Comparison of ENCODE assay signal across 25 cellular contexts in the genomic region with DNA sequence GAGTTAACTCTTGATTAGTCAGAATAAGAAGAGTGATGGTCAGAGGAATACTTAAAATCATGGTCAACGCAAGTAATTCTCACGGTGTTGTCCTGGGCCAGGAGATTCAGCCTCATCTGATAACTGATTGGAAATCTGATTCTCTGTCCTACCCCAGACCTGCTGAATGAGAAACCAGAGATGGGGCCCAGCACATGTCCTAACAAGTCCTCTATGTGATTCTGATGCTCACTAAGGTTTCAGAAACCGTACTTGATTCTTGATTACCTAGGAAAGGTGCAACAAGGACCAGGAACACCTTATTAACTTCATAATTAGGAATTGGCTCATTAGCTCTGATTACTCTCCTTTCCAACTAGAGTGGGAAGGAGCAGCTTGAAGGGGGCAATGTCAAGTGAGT. TPM values are rescaled to one million over a fixed set of nuclear protein-coding genes. Genes with fewer than 3 reads are reported as not detected.
DNase-seq lines count a peak whose midpoint lies in the region; ATAC-seq, FAIRE-seq and TF ChIP-seq lines count a peak whose summit lies in the region.
"Had no signal": no experiment of that assay in that cellular context is flagged by ENCODE, and none has a peak within 500 bp of the region (broad histone marks: within the 10 kb centered on the region; RNA-seq: fewer than 3 reads in every experiment).

No MANE protein-coding gene starts in this region.

- WGBS in GM12878 (ENCODE audit: insufficient coverage, insufficient replicate concordance, low lambda C conversion rate, missing lambda C conversion rate), result 86% methylated on average over 3 of the region's 3 CpGs
- WGBS in mesenchymal stem cell, result 92% methylated on average over 3 of the region's 3 CpGs

- in situ Hi-C loops in GM12878 (cut with MboI), result no loop called here

- POLR2A ChIA-PET in GM12878 (lab: Charles Lee), result no interaction called here

- no peaks in the 10 kb centered on the region for H3K79me2 ChIP-seq in GM12878 (ENCODE audit: control insufficient read depth, insufficient read depth, low read length)

- ATAC-seq in activated naive CD4-positive, alpha-beta T cell treated with anti-CD3 and anti-CD28 coated beads, Interleukin-2, amount 50 U/mL, for 72 hours, result no peak
- no peak for ATAC-seq in GM12878
- ATAC-seq: natural killer cell treated with Interleukin-12 subunit alpha and Interleukin-12 subunit beta and Interleukin-15 and Interleukin-18, amount 100 ng/mL, for 72 hours; SK-N-SH treated with all-trans-retinoic acid at 6 μM for 48 hours had no signal

- no peak for FAIRE-seq in GM12878 (lab: Jason Lieb, UNC)
- FAIRE-seq: astrocyte, G401.6 had no signal

- H3K9ac ChIP-seq in GM12878 (ENCODE audit: control insufficient read depth, insufficient read depth, low read length), result no peak overlapping the region
- peak overlapping the region; percentile 21 for H3K9ac ChIP-seq in mesenchymal stem cell (ENCODE audit: low read length)
- H3K9ac ChIP-seq: BLaER1 had no signal

- intact Hi-C loops in GM12878 (cut with micrococcal nuclease; ENCODE audit: unreplicated experiment), result loop anchor here (5.0 kb wide), 2 partner anchors 33 to 83 kb away; no protein-coding TSS in a partner anchor

- H2AFZ ChIP-seq in GM12878 (ENCODE audit: control insufficient read depth, low read depth, low read length), result no peak overlapping the region
- no peak overlapping the region for H2AFZ ChIP-seq in mesenchymal stem cell (ENCODE audit: low read depth, low read length)

- no peaks in the 10 kb centered on the region for H3K9me3 Mint-ChIP-seq in activated naive CD4-positive, alpha-beta T cell treated with anti-CD3 and anti-CD28 coated beads, Interleukin-2, amount 50 U/mL, for 72 hours
- no peaks in the 10 kb centered on the region for H3K9me3 Mint-ChIP-seq in type B pancreatic cell
- H3K9me3 Mint-ChIP-seq: activated naive CD8-positive, alpha-beta T cell treated with anti-CD3 and anti-CD28 coated beads, Interleukin-2, amount 10 ng/mL, durations not matched to agents 7 days and 5 days; natural killer cell treated with Interleukin-12 subunit alpha and Interleukin-12 subunit beta and Interleukin-15 and Interleukin-18, amount 100 ng/mL, for 72 hours had no signal

- no peak for TF ChIP-seq EP300 in GM12878 (IDR thresholded peaks at IDR 0.05; ENCODE audit: borderline replicate concordance in 1 of 2, control insufficient read depth in 1 of 2, low read depth in 2 of 2, low read length in 2 of 2)

- H3K79me1 ChIP-seq in mesenchymal stem cell (replicated peaks; ENCODE audit: low read length, poor library complexity, severe bottlenecking), result peaks cover 25% of the 10 kb centered on the region

- no peak for TF ChIP-seq POLR2A in GM12878 (IDR thresholded peaks at IDR 0.05; ENCODE audit: low read depth, low read length)

- peak overlapping the region; percentile 44 to 60 for H3K27ac Mint-ChIP-seq in activated naive CD4-positive, alpha-beta T cell treated with anti-CD3 and anti-CD28 coated beads, Interleukin-2, amount 50 U/mL, for 72 hours
- peak overlapping the region; percentile 34 for H3K27ac Mint-ChIP-seq in type B pancreatic cell
- H3K27ac Mint-ChIP-seq: activated naive CD8-positive, alpha-beta T cell treated with anti-CD3 and anti-CD28 coated beads, Interleukin-2, amount 10 ng/mL, durations not matched to agents 7 days and 5 days; natural killer cell treated with Interleukin-12 subunit alpha and Interleukin-12 subunit beta and Interleukin-15 and Interleukin-18, amount 100 ng/mL, for 72 hours had no signal

- TF ChIP-seq CTCF in GM12878 (IDR thresholded peaks at IDR 0.05 in 2 of 3, conservative IDR thresholded peaks at IDR 0.05 in 1 of 3; ENCODE audit: control insufficient read depth in 2 of 3, extremely low read depth in 1 of 3, insufficient read depth in 1 of 3, low read depth in 3 of 3, low read length in 3 of 3) (no peak), type B pancreatic cell (conservative IDR thresholded peaks at IDR 0.05) (no peak)

- peaks cover 3 to 13% of the 10 kb centered on the region in 2 experiments; a peak in 3 of 4 replicates for H3K36me3 ChIP-seq in GM12878 (ENCODE audit: control insufficient read depth in 2 of 2, insufficient read depth in 2 of 2, low read length in 1 of 2)
- H3K36me3 ChIP-seq in mesenchymal stem cell (ENCODE audit: control insufficient read depth in 1 of 2, insufficient read depth in 2 of 2, low read depth in 1 of 2, low read length in 2 of 2), result peaks cover 14 to 28% of the 10 kb centered on the region in 2 experiments
- H3K36me3 ChIP-seq in MG63, result peaks cover 8% of the 10 kb centered on the region

- no peak overlapping the region for H2BK15ac ChIP-seq in mesenchymal stem cell (ENCODE audit: low read depth, poor library complexity, severe bottlenecking)

- H3K27ac ChIP-seq in GM12878 (ENCODE audit: control insufficient read depth, insufficient read depth) (0 out of 2 replicates have a peak overlapping the region, but pooled peaks have one; percentile 13), mesenchymal stem cell (ENCODE audit: low read length, poor library complexity, severe bottlenecking) (no peak overlapping the region)
- H3K27ac ChIP-seq: BLaER1, left lung had no signal

- no peak overlapping the region for H4K91ac ChIP-seq in mesenchymal stem cell (ENCODE audit: low read length)

- CTCF ChIA-PET in GM12878 (lab: Yijun Ruan, JAX), result interaction anchor here (0.6 to 3.4 kb wide), 6 partner anchors 19 to 338 kb away, joined by 3 to 11 read pairs (median 4); no protein-coding TSS in a partner anchor

- H3K27me3 ChIP-seq in GM12878 (replicated peaks in 1 of 2; ENCODE audit: control insufficient read depth in 2 of 2, insufficient read depth in 2 of 2, low read length in 1 of 2), result no peaks in the 10 kb centered on the region
- no peaks in the 10 kb centered on the region for H3K27me3 ChIP-seq in mesenchymal stem cell (ENCODE audit: control insufficient read depth in 1 of 2, insufficient read depth in 1 of 2, low read length in 2 of 2)
- H3K27me3 ChIP-seq in MG63, result no peaks in the 10 kb centered on the region
- H3K27me3 ChIP-seq: BLaER1, left lung, stomach, tibial nerve had no signal

- SMC1A ChIA-PET in GM12878 (lab: Charles Lee; ENCODE audit: uncharacterized antibody, unreplicated experiment), result interaction anchor here (1.0 to 3.0 kb wide), 6 partner anchors 19 to 196 kb away, joined by 3 to 7 read pairs (median 4); no protein-coding TSS in a partner anchor

- no peaks in the 10 kb centered on the region for H3K27me3 Mint-ChIP-seq in type B pancreatic cell
- H3K27me3 Mint-ChIP-seq: activated naive CD8-positive, alpha-beta T cell treated with anti-CD3 and anti-CD28 coated beads, Interleukin-2, amount 10 ng/mL, durations not matched to agents 7 days and 5 days; natural killer cell treated with Interleukin-12 subunit alpha and Interleukin-12 subunit beta and Interleukin-15 and Interleukin-18, amount 100 ng/mL, for 72 hours had no signal

- TF ChIP-seq RAD21 in GM12878 (IDR thresholded peaks at IDR 0.05; ENCODE audit: insufficient read depth, low read depth, low read length), result no peak

- no peak overlapping the region for H3K4ac ChIP-seq in mesenchymal stem cell (ENCODE audit: low read depth in 1 of 2, low read length in 2 of 2)

- RAD21 ChIA-PET in GM12878 (lab: Charles Lee; ENCODE audit: unreplicated experiment), result interaction anchor here (2.1 kb wide), 1 partner anchor 194 kb away, joined by 8 read pairs; no protein-coding TSS in a partner anchor

- BruUV-seq in GM12878 (replicated peaks; lab: Mats Ljungman, UMichigan), result no TSS peak

- H3K23ac ChIP-seq in mesenchymal stem cell (ENCODE audit: low read length in 2 of 2), result no peak overlapping the region

- H3K18ac ChIP-seq in mesenchymal stem cell (ENCODE audit: low read depth in 1 of 2, low read length in 2 of 2), result no peak overlapping the region

- no peak overlapping the region for H2BK120ac ChIP-seq in mesenchymal stem cell (ENCODE audit: low read depth, low read length)

- H3K4me2 ChIP-seq in GM12878 (ENCODE audit: control insufficient read depth, insufficient read depth) (no peak overlapping the region), mesenchymal stem cell (ENCODE audit: low read length, poor library complexity, severe bottlenecking) (no peak overlapping the region)
- H3K4me2 ChIP-seq: BLaER1 had no signal

- no peak overlapping the region for H2BK12ac ChIP-seq in mesenchymal stem cell (ENCODE audit: low read length in 2 of 2)

- H3K4me3 ChIP-seq in GM12878 (no peak overlapping the region), mesenchymal stem cell (ENCODE audit: insufficient read depth in 1 of 2, low read depth in 1 of 2, low read length in 2 of 2) (no peak overlapping the region), MG63 (no peak overlapping the region)
- H3K4me3 ChIP-seq: BLaER1, left lung, stomach, tibial nerve had no signal

- H3K4me1 ChIP-seq in GM12878 (ENCODE audit: control insufficient read depth, insufficient read depth, low read length), result no peaks in the 10 kb centered on the region
- H3K4me1 ChIP-seq in mesenchymal stem cell (ENCODE audit: control insufficient read depth, insufficient read depth, low read depth, low read length), result no peaks in the 10 kb centered on the region

- H4K8ac ChIP-seq in mesenchymal stem cell (ENCODE audit: low read length), result no peak overlapping the region

- no peak overlapping the region for H2BK5ac ChIP-seq in mesenchymal stem cell (ENCODE audit: low read depth, low read length, poor library complexity, severe bottlenecking)

- H3K4me3 Mint-ChIP-seq in type B pancreatic cell, result no peak overlapping the region
- H3K4me3 Mint-ChIP-seq: activated naive CD8-positive, alpha-beta T cell treated with anti-CD3 and anti-CD28 coated beads, Interleukin-2, amount 10 ng/mL, durations not matched to agents 7 days and 5 days; natural killer cell treated with Interleukin-12 subunit alpha and Interleukin-12 subunit beta and Interleukin-15 and Interleukin-18, amount 100 ng/mL, for 72 hours had no signal

- no peaks in the 10 kb centered on the region for H3K9me3 ChIP-seq in GM12878 (replicated peaks; ENCODE audit: control insufficient read depth, insufficient read depth, low read length)
- H3K9me3 ChIP-seq in mesenchymal stem cell (ENCODE audit: control insufficient read depth, low read length), result no peaks in the 10 kb centered on the region
- H3K9me3 ChIP-seq in MG63, result no peaks in the 10 kb centered on the region
- H3K9me3 ChIP-seq: BLaER1, left lung, stomach, tibial nerve had no signal

- DNase-seq in activated naive CD4-positive, alpha-beta T cell treated with anti-CD3 and anti-CD28 coated beads, Interleukin-2, amount 50 U/mL, for 72 hours (ENCODE audit: low spot score in 2 of 2), result no peak
- DNase-seq in activated naive CD4-positive, alpha-beta T cell treated with anti-CD3 and anti-CD28 coated beads, Interleukin-2, amount 50 U/mL, for 16 hours, result no peak
- DNase-seq in GM12878 (ENCODE audit: low read depth, low spot score) (no peak), mesenchymal stem cell (no peak), type B pancreatic cell (ENCODE audit: extremely low spot score, unreplicated experiment) (no peak), MG63 (no peak), NCI-H2081 treated with DMSO at 0.1 percent for 48 hours (lab: John Stamatoyannopoulos, UW) (no peak), GM19238 (ENCODE audit: insufficient read length, low spot score) (no peak)
- DNase-seq: activated CD4-positive, alpha-beta T cell treated with anti-CD3 and anti-CD28 coated beads for 48 hours; activated naive CD8-positive, alpha-beta T cell treated with anti-CD3 and anti-CD28 coated beads, Interleukin-2, amount 10 ng/mL, durations not matched to agents 7 days and 5 days; central memory CD4-positive, alpha-beta T cell; DMS53; HCEC 1CT; left lung; NCI-H1930; NCI-H774; retina; stimulated activated CD4-positive, alpha-beta T cell treated with anti-CD3 and anti-CD28 coated beads, Interleukin-2, amount 100 ng/mL, for 24 hours; stomach had no signal

- H3K14ac ChIP-seq in mesenchymal stem cell (ENCODE audit: low read length in 2 of 2), result no peak overlapping the region

- peaks cover 14% of the 10 kb centered on the region for H3K4me1 Mint-ChIP-seq in type B pancreatic cell (ENCODE audit: unreplicated experiment)

- no peaks in the 10 kb centered on the region for H4K20me1 ChIP-seq in GM12878 (ENCODE audit: control insufficient read depth, insufficient read depth)

- H2AK5ac ChIP-seq in mesenchymal stem cell (ENCODE audit: low read length, severe bottlenecking), result no peak overlapping the region

- peaks cover 0 to 11% of the 10 kb centered on the region in 2 donors for H3K36me3 Mint-ChIP-seq in activated naive CD4-positive, alpha-beta T cell treated with anti-CD3 and anti-CD28 coated beads, Interleukin-2, amount 50 U/mL, for 72 hours
- peaks cover 16% of the 10 kb centered on the region for H3K36me3 Mint-ChIP-seq in type B pancreatic cell

RNA-seq across cellular contexts. Expression of a gene that starts 44.5 kb away (rescaled TPM):
- 10 to 100 TPM; 52.8 to 54.0 TPM for total RNA-seq in activated naive CD4-positive, alpha-beta T cell treated with anti-CD3 and anti-CD28 coated beads, Interleukin-2, amount 50 U/mL, for 72 hours
- total RNA-seq in GM12878 (2013; cell fraction: nucleolus; rRNA removed), result 178 and 189 TPM in 2 replicates
- total RNA-seq in GM12878 (2014; rRNA removed) (13.6 and 18.1 TPM in 2 replicates), GM12878 (2014; rRNA removed; fragmentation: Illumina TruSeq; extraction: Trizol) (13.5 and 13.6 TPM in 2 replicates), GM12878 (2021) (26.4 and 27.7 TPM in 2 replicates), type B pancreatic cell (ENCODE audit: low replicate concordance) (64.3 and 72.6 TPM in 2 replicates)
- 8.1 TPM for polyA plus RNA-seq in GM12878 (2011; ENCODE audit: low read depth)
- polyA plus RNA-seq in GM12878 (2011; rRNA removed) (14.4 and 19.1 TPM in 2 replicates), GM12878 (2014; fragmentation: Illumina TruSeq; extraction: Trizol) (16.0 and 17.5 TPM in 2 replicates), GM12878 (2014; fragmentation: Nextera tagmentation; extraction: Ambion mirVana) (1 to 10 TPM; 3.0 to 5.0 TPM), GM12878 (2014; rRNA removed) (16.7 and 18.1 TPM in 2 replicates), GM12878 (2016; fragmentation: Nextera tagmentation; extraction: Ambion mirVana) (10 to 100 TPM; 15.4 to 16.1 TPM)
- 20.2 and 21.1 TPM in 2 replicates for polyA plus RNA-seq in GM12878 (2011; cell fraction: cytosol; rRNA removed)
- 190 and 205 TPM in 2 replicates for polyA plus RNA-seq in GM12878 (2011; cell fraction: nucleus; rRNA removed)
- polyA plus RNA-seq in GM12878 (2012), result 11.5 and 12.9 TPM in 2 replicates
- 47.5 and 53.7 TPM in 2 replicates for polyA minus RNA-seq in GM12878 (2011; rRNA and poly(A)+ RNA removed)
- polyA minus RNA-seq in GM12878 (2011; cell fraction: cytosol; rRNA and poly(A)+ RNA removed), result 14.8 and 16.2 TPM in 2 replicates
- 62.9 and 87.4 TPM in 2 replicates for polyA minus RNA-seq in GM12878 (2011; cell fraction: nucleus; rRNA and poly(A)+ RNA removed)
- polyA plus RNA-seq in mesenchymal stem cell (2013, experiment 1 of 2), result 19.7 TPM
- polyA plus RNA-seq in mesenchymal stem cell (2013, experiment 2 of 2), result 18.8 TPM
- 14.5 and 52.0 TPM in 2 replicates for total RNA-seq in MG63 (2014; rRNA removed; shearing (Covaris generic); ENCODE audit: low replicate concordance)
